Comparison of ENCODE assay signal across 8 cellular contexts in genomic region chr11:62542750-62543567, GRCh38. TPM values are rescaled to one million over a fixed set of nuclear protein-coding genes. Genes with fewer than 3 reads are reported as not detected.
A peak's percentile ranks its signal among the peaks of the same experiment; 100 is the strongest.
DNase-seq lines count a peak whose midpoint lies in the region; ATAC-seq and TF ChIP-seq lines count a peak whose summit lies in the region.

No MANE protein-coding gene starts in this region.

- H3K4me3 ChIP-seq in esophagus squamous epithelium: peak overlapping the region; percentile 88 to 100 (median 98)
- peak overlapping the region; percentile 91 for H3K4me3 ChIP-seq in thoracic aorta

- TF ChIP-seq POLR2A in esophagus squamous epithelium (IDR thresholded peaks at IDR 0.05): peak in 2 of 4 donors; percentile 28 to 40

- H3K27me3 Mint-ChIP-seq in activated T-helper 1 cell treated with anti-CD3 and anti-CD28 coated beads, Interleukin-12 subunit alpha, Interleukin-12 subunit beta, Interleukin-2, Interleukin-4 antibody, amounts not matched to agents 30 ng/mL and 10 ng/mL and 1 ng/mL, durations not matched to agents 14 hours and 24 hours and 36 hours (ENCODE audit: insufficient read depth): peaks cover 3% of the 10 kb centered on the region

- 0 to 20% methylated on average over 1 to 2 of the region's 30 CpGs for WGBS in esophagus squamous epithelium, 2 donors

- H3K27me3 ChIP-seq in esophagus squamous epithelium: no peaks in the 10 kb centered on the region
- H3K27me3 ChIP-seq in thoracic aorta (replicated peaks; ENCODE audit: insufficient read depth): no peaks in the 10 kb centered on the region

- TF ChIP-seq CTCF in esophagus squamous epithelium (IDR thresholded peaks at IDR 0.05) (peak; percentile 99 to 100 (median 100)), thoracic aorta (IDR thresholded peaks at IDR 0.05) (peak; percentile 100)

- H3K4me1 Mint-ChIP-seq in activated T-helper 1 cell treated with anti-CD3 and anti-CD28 coated beads, Interleukin-12 subunit alpha, Interleukin-12 subunit beta, Interleukin-2, Interleukin-4 antibody, amounts not matched to agents 30 ng/mL and 10 ng/mL and 1 ng/mL, durations not matched to agents 14 hours and 24 hours and 36 hours (ENCODE audit: low read depth): peaks cover 75% of the 10 kb centered on the region

- H3K4me3 Mint-ChIP-seq in activated T-helper 1 cell treated with anti-CD3 and anti-CD28 coated beads, Interleukin-12 subunit alpha, Interleukin-12 subunit beta, Interleukin-2, Interleukin-4 antibody, amounts not matched to agents 30 ng/mL and 10 ng/mL and 1 ng/mL, durations not matched to agents 14 hours and 24 hours and 36 hours: peak overlapping the region; percentile 97

- H3K27ac ChIP-seq in esophagus squamous epithelium (peak overlapping the region; percentile 99 to 100 (median 100)), thoracic aorta (peak overlapping the region; percentile 98)

- H3K9me3 ChIP-seq in ES-I3 (ENCODE audit: control insufficient read depth, insufficient read depth, low read length) (no peaks in the 10 kb centered on the region), esophagus squamous epithelium (no peaks in the 10 kb centered on the region), thoracic aorta (no peaks in the 10 kb centered on the region)

- peaks cover 28% of the 10 kb centered on the region for H3K4me1 ChIP-seq in ES-I3 (ENCODE audit: insufficient read depth, low read length)
- peaks cover 46 to 82% (median 62%) of the 10 kb centered on the region in 3 donors for H3K4me1 ChIP-seq in esophagus squamous epithelium
- H3K4me1 ChIP-seq in thoracic aorta (ENCODE audit: control insufficient read depth in 1 of 2, low read depth in 2 of 2): peaks cover 49 to 66% of the 10 kb centered on the region in 2 donors

- intact Hi-C loops in activated T-helper 1 cell treated with anti-CD3 and anti-CD28 coated beads, Interleukin-12 subunit alpha, Interleukin-12 subunit beta, Interleukin-2, Interleukin-4 antibody, amounts not matched to agents 30 ng/mL and 10 ng/mL and 1 ng/mL, durations not matched to agents 14 hours and 24 hours and 36 hours (cut with micrococcal nuclease): loop anchor here (1.0 to 5.0 kb wide), 4 partner anchors 8 to 163 kb away; no protein-coding TSS in a partner anchor
- intact Hi-C loops in esophagus squamous epithelium (cut with DNase I): loop anchor here (2.0 kb wide), 1 partner anchor 116 kb away; no protein-coding TSS in a partner anchor

- peak overlapping the region; percentile 19; the same call in 1 of the 2 replicates for H3K9ac ChIP-seq in ES-I3 (ENCODE audit: low read depth, low read length)

- no peaks in the 10 kb centered on the region for H3K36me3 Mint-ChIP-seq in activated T-helper 1 cell treated with anti-CD3 and anti-CD28 coated beads, Interleukin-12 subunit alpha, Interleukin-12 subunit beta, Interleukin-2, Interleukin-4 antibody, amounts not matched to agents 30 ng/mL and 10 ng/mL and 1 ng/mL, durations not matched to agents 14 hours and 24 hours and 36 hours (ENCODE audit: low read depth)

- no peaks in the 10 kb centered on the region for H3K9me3 Mint-ChIP-seq in activated T-helper 1 cell treated with anti-CD3 and anti-CD28 coated beads, Interleukin-12 subunit alpha, Interleukin-12 subunit beta, Interleukin-2, Interleukin-4 antibody, amounts not matched to agents 30 ng/mL and 10 ng/mL and 1 ng/mL, durations not matched to agents 14 hours and 24 hours and 36 hours

- no peaks in the 10 kb centered on the region for H3K36me3 ChIP-seq in ES-I3 (ENCODE audit: insufficient read depth, low read length)
- peaks cover 0 to 10% (median 0%) of the 10 kb centered on the region in 3 donors for H3K36me3 ChIP-seq in esophagus squamous epithelium
- H3K36me3 ChIP-seq in thoracic aorta: no peaks in the 10 kb centered on the region

- ATAC-seq in HG03432 (IDR thresholded peaks at IDR 0.05; ENCODE audit: unreplicated experiment): peak; percentile 28
- ATAC-seq in thoracic aorta (ENCODE audit: insufficient number of reproducible peaks, low FRiP score, low read depth): no peak
- ATAC-seq in GM18520 (IDR thresholded peaks at IDR 0.05; ENCODE audit: unreplicated experiment): no peak

- H3K27ac Mint-ChIP-seq in activated T-helper 1 cell treated with anti-CD3 and anti-CD28 coated beads, Interleukin-12 subunit alpha, Interleukin-12 subunit beta, Interleukin-2, Interleukin-4 antibody, amounts not matched to agents 30 ng/mL and 10 ng/mL and 1 ng/mL, durations not matched to agents 14 hours and 24 hours and 36 hours: peak overlapping the region; percentile 95

- DNase-seq in activated T-helper 1 cell treated with anti-CD3 and anti-CD28 coated beads, Interleukin-12 subunit alpha, Interleukin-12 subunit beta, Interleukin-2, Interleukin-4 antibody, amounts not matched to agents 30 ng/mL and 10 ng/mL and 1 ng/mL, durations not matched to agents 14 hours and 24 hours and 36 hours (ENCODE audit: low spot score): peak; percentile 69
- no peak for DNase-seq in esophagus squamous epithelium (lab: John Stamatoyannopoulos, UW)
- peak; percentile 81 for DNase-seq in myocyte (ENCODE audit: low read depth)
- no peak for DNase-seq in thoracic aorta (ENCODE audit: low spot score)

TF ChIP-seq in PFSK-1, 5 proteins besides CTCF, POLR2A, EP300 and RAD21:
- TF ChIP-seq REST (IDR thresholded peaks at IDR 0.05; ENCODE audit: insufficient read depth in 1 of 2, low read depth in 2 of 2, low read length in 2 of 2) (peak in 1 of 2 experiments; percentile 60; a peak in 1 of 4 replicates), TAF1 (IDR thresholded peaks at IDR 0.05; ENCODE audit: borderline replicate concordance, insufficient read depth, low read length) (peak; percentile 66; the same call in 1 of the 2 replicates), POLR2AphosphoS5 (IDR thresholded peaks at IDR 0.05; ENCODE audit: low read depth, low read length) (peak; percentile 54; the same call in 1 of the 2 replicates), SIN3A (IDR thresholded peaks at IDR 0.05; ENCODE audit: borderline replicate concordance, insufficient read depth, low read length) (peak; percentile 77; the same call in 1 of the 2 replicates), FOXP2 (optimal IDR thresholded peaks at IDR 0.05; ENCODE audit: borderline replicate concordance, extremely low read depth, extremely low read length, insufficient read depth) (no peak)
TF ChIP-seq in PFSK-1: peak in this region for 4.

RNA-seq across cellular contexts. Expression of gene AHNAK, which starts 3.6 kb away (rescaled TPM):
- 54.0 TPM for polyA plus RNA-seq in PFSK-1 (2012; ENCODE audit: insufficient read length, low read depth)
- 96.5 and 97.2 TPM in 2 replicates for total RNA-seq in activated T-helper 1 cell treated with anti-CD3 and anti-CD28 coated beads, Interleukin-12 subunit alpha, Interleukin-12 subunit beta, Interleukin-2, Interleukin-4 antibody, amounts not matched to agents 30 ng/mL and 10 ng/mL and 1 ng/mL, durations not matched to agents 14 hours and 24 hours and 36 hours
- total RNA-seq in esophagus squamous epithelium: 1,000 to 10,000 TPM in 2 of 4 donors, 100 to 1,000 TPM in 2; 695 to 1,250 (median 954) TPM
- total RNA-seq in myocyte: 141 and 144 TPM in 2 replicates
- 151 TPM for polyA plus RNA-seq in myocyte (2012)
- total RNA-seq in thoracic aorta: 1,000 to 10,000 TPM; 1,009 to 1,046 TPM

RNA-seq across cellular contexts. Expression of gene EEF1G, which starts 30.7 kb away (rescaled TPM):
- polyA plus RNA-seq in PFSK-1 (2012; ENCODE audit: insufficient read length, low read depth): 2,396 TPM
- 1,154 and 1,169 TPM in 2 replicates for total RNA-seq in activated T-helper 1 cell treated with anti-CD3 and anti-CD28 coated beads, Interleukin-12 subunit alpha, Interleukin-12 subunit beta, Interleukin-2, Interleukin-4 antibody, amounts not matched to agents 30 ng/mL and 10 ng/mL and 1 ng/mL, durations not matched to agents 14 hours and 24 hours and 36 hours
- total RNA-seq in esophagus squamous epithelium (1,000 to 10,000 TPM; 1,144 to 2,095 (median 1,685) TPM), myocyte (1,484 and 1,704 TPM in 2 replicates), thoracic aorta (100 to 1,000 TPM; 719 to 780 TPM)
- 1,763 TPM for polyA plus RNA-seq in myocyte (2012)

RNA-seq across cellular contexts. Expression of gene TUT1, which starts 48.4 kb away (rescaled TPM):
- 18.3 TPM for polyA plus RNA-seq in PFSK-1 (2012; ENCODE audit: insufficient read length, low read depth)
- total RNA-seq in activated T-helper 1 cell treated with anti-CD3 and anti-CD28 coated beads, Interleukin-12 subunit alpha, Interleukin-12 subunit beta, Interleukin-2, Interleukin-4 antibody, amounts not matched to agents 30 ng/mL and 10 ng/mL and 1 ng/mL, durations not matched to agents 14 hours and 24 hours and 36 hours: 38.7 and 40.7 TPM in 2 replicates
- total RNA-seq in esophagus squamous epithelium: 10 to 100 TPM in 1 of 4 donors, 1 to 10 TPM in 3; 5.0 to 12.7 (median 8.0) TPM
- 7.5 and 8.1 TPM in 2 replicates for total RNA-seq in myocyte
- polyA plus RNA-seq in myocyte (2012): 13.5 TPM
- 10 to 100 TPM in 1 of 2 donors, 1 to 10 TPM in 1; 9.5 to 12.5 TPM for total RNA-seq in thoracic aorta

RNA-seq across cellular contexts. Expression of gene MTA2, which starts 58.7 kb away (rescaled TPM):
- polyA plus RNA-seq in PFSK-1 (2012; ENCODE audit: insufficient read length, low read depth): 78.0 TPM
- total RNA-seq in activated T-helper 1 cell treated with anti-CD3 and anti-CD28 coated beads, Interleukin-12 subunit alpha, Interleukin-12 subunit beta, Interleukin-2, Interleukin-4 antibody, amounts not matched to agents 30 ng/mL and 10 ng/mL and 1 ng/mL, durations not matched to agents 14 hours and 24 hours and 36 hours: 224 and 230 TPM in 2 replicates
- total RNA-seq in esophagus squamous epithelium (100 to 1,000 TPM; 103 to 132 (median 111) TPM), myocyte (66.9 and 72.4 TPM in 2 replicates), thoracic aorta (100 to 1,000 TPM in 1 of 2 donors, 10 to 100 TPM in 1; 55.9 to 124 TPM)
- 51.4 TPM for polyA plus RNA-seq in myocyte (2012)

Comparison
In these comparisons a context has a peak if more than half of its experiments do, and no peak if none do; other contexts are left out.
1. DNase-seq: peak in activated T-helper 1 cell treated with anti-CD3 and anti-CD28 coated beads, Interleukin-12 subunit alpha, Interleukin-12 subunit beta, Interleukin-2, Interleukin-4 antibody, amounts not matched to agents 30 ng/mL and 10 ng/mL and 1 ng/mL, durations not matched to agents 14 hours and 24 hours and 36 hours (single experiment) and myocyte (single experiment); none in esophagus squamous epithelium (single experiment) and thoracic aorta (single experiment).